Comparison of ENCODE assay signal across 23 cellular contexts in genomic region chr20:46268662-46269061, GRCh38. TPM values are rescaled to one million over a fixed set of nuclear protein-coding genes. Genes with fewer than 3 reads are reported as not detected.
DNase-seq lines count a peak whose midpoint lies in the region; ATAC-seq, FAIRE-seq and TF ChIP-seq lines count a peak whose summit lies in the region.
"Had no signal": no experiment of that assay in that cellular context is flagged by ENCODE, and none has a peak within 500 bp of the region (broad histone marks: within the 10 kb centered on the region; RNA-seq: fewer than 3 reads in every experiment).

No MANE protein-coding gene starts in this region.

- no peaks in the 10 kb centered on the region for H3K79me1 ChIP-seq in H1 (ENCODE audit: low read depth, low read length)

- H3K27me3 ChIP-seq in WERI-Rb-1 (ENCODE audit: insufficient read depth, low read depth, severe bottlenecking) (no peaks in the 10 kb centered on the region), H1 (replicated peaks in 1 of 4; ENCODE audit: control insufficient read depth in 3 of 4, extremely low read depth in 1 of 4, insufficient read depth in 3 of 4, low read length in 3 of 4) (no peaks in the 10 kb centered on the region; a peak in 1 of 7 replicates), neural progenitor cell (no peaks in the 10 kb centered on the region)

- H3K4me1 Mint-ChIP-seq in neural progenitor cell: peaks cover 17% of the 10 kb centered on the region

- H3K9me3 ChIP-seq in A549 (no peaks in the 10 kb centered on the region; the same call in 2 of the 3 replicates), WERI-Rb-1 (ENCODE audit: severe bottlenecking) (peaks cover 8% of the 10 kb centered on the region), H1 (ENCODE audit: insufficient read depth in 2 of 2, low read depth in 1 of 2, low read length in 1 of 2) (no peaks in the 10 kb centered on the region), neural progenitor cell (ENCODE audit: low read depth) (no peaks in the 10 kb centered on the region)

- TF ChIP-seq CTCF in A549 (IDR thresholded peaks at IDR 0.05): no peak
- TF ChIP-seq CTCF in WERI-Rb-1 (IDR thresholded peaks at IDR 0.05; ENCODE audit: low read depth, low read length): no peak
- no peak for TF ChIP-seq CTCF in H1 (IDR thresholded peaks at IDR 0.05; ENCODE audit: control extremely low read depth in 1 of 3, insufficient read depth in 1 of 3, low read depth in 1 of 3, low read length in 3 of 3)
- TF ChIP-seq CTCF in neural progenitor cell (IDR thresholded peaks at IDR 0.05): no peak

- ATAC-seq in A549: no peak
- ATAC-seq in HG03159 (IDR thresholded peaks at IDR 0.05; ENCODE audit: unreplicated experiment): no peak
- ATAC-seq in HG02840 (IDR thresholded peaks at IDR 0.05; ENCODE audit: low FRiP score, unreplicated experiment): no peak
- ATAC-seq: HCT116 had no signal

- peaks cover 11% of the 10 kb centered on the region for H3F3A ChIP-seq in neural progenitor cell (ENCODE audit: low read depth)

- H4K91ac ChIP-seq in H1 (replicated peaks; ENCODE audit: insufficient read length, low read length): no peak overlapping the region

- H2BK15ac ChIP-seq in H1 (ENCODE audit: low read length): no peak overlapping the region

- H3K27ac Mint-ChIP-seq in neural progenitor cell: no peak overlapping the region
- H3K27ac Mint-ChIP-seq: CD4-positive, alpha-beta T cell; GM23338; HFFc6 had no signal

- no peak for DNase-seq in A549 (ENCODE audit: low read depth in 1 of 2, low spot score in 1 of 2)
- no peak for DNase-seq in WERI-Rb-1
- no peak for DNase-seq in H1 (ENCODE audit: low read depth in 1 of 2, low spot score in 2 of 2)
- no peak for DNase-seq in neural progenitor cell (ENCODE audit: low spot score)
- DNase-seq in NCI-H526 (lab: John Stamatoyannopoulos, UW): no peak
- DNase-seq: AML-193; CD4-positive, alpha-beta T cell; DMS153; DMS79; GDM1; HFFc6; IMR-90; KBM-7 had no signal

- H3K36me3 Mint-ChIP-seq in neural progenitor cell: no peaks in the 10 kb centered on the region

- no peak overlapping the region for H3K27ac ChIP-seq in A549
- peak overlapping the region; percentile 92 for H3K27ac ChIP-seq in WERI-Rb-1
- no peak overlapping the region for H3K27ac ChIP-seq in H1 (ENCODE audit: low read depth, low read length)
- H3K27ac ChIP-seq in neural progenitor cell: no peak overlapping the region
- H3K27ac ChIP-seq: C4-2B had no signal

- peaks cover 18% of the 10 kb centered on the region for H3K27me3 Mint-ChIP-seq in neural progenitor cell (ENCODE audit: insufficient read depth, low read depth)

- H2BK5ac ChIP-seq in H1 (ENCODE audit: low read depth, low read length): no peak overlapping the region

- POLR2A ChIA-PET in A549 (lab: Yijun Ruan, JAX) (no interaction called here), H1 (lab: Charles Lee; ENCODE audit: partially characterized antibody) (no interaction called here)

- H2AFZ ChIP-seq in H1 (ENCODE audit: low read length): no peak overlapping the region
- no peak overlapping the region for H2AFZ ChIP-seq in neural progenitor cell (replicated peaks)
- H2AFZ ChIP-seq: GM23338 had no signal

- TF ChIP-seq EP300 in A549 (IDR thresholded peaks at IDR 0.05) (no peak), H1 (IDR thresholded peaks at IDR 0.05; ENCODE audit: borderline replicate concordance in 1 of 2, low read depth in 2 of 2, low read length in 2 of 2) (no peak)

- H4K20me1 ChIP-seq in H1 (replicated peaks in 1 of 2; ENCODE audit: control insufficient read depth in 1 of 2, insufficient read depth in 2 of 2, low read length in 2 of 2) (peaks cover 0 to 2% of the 10 kb centered on the region in 2 experiments), neural progenitor cell (ENCODE audit: low read depth) (peaks cover 7% of the 10 kb centered on the region)

- no peak overlapping the region for H4K5ac ChIP-seq in H1 (ENCODE audit: insufficient read length, low read depth, low read length)

- H3K14ac ChIP-seq in H1 (ENCODE audit: insufficient read length): no peak overlapping the region

- no peak overlapping the region for H2AK5ac ChIP-seq in H1 (ENCODE audit: low read depth, low read length)

- H3K23me2 ChIP-seq in H1 (ENCODE audit: low read depth, low read length): no peaks in the 10 kb centered on the region; the same call in 1 of the 2 replicates

- H3K9me3 Mint-ChIP-seq in neural progenitor cell: peaks cover 3% of the 10 kb centered on the region
- H3K9me3 Mint-ChIP-seq: GM23338, HFFc6 had no signal

- no peak overlapping the region for H2BK12ac ChIP-seq in H1 (ENCODE audit: low read depth, low read length)

- H4K8ac ChIP-seq in H1 (ENCODE audit: extremely low read depth, insufficient read depth, low read length): no peak overlapping the region

- H3K18ac ChIP-seq in H1 (ENCODE audit: extremely low read depth, low read length): no peak overlapping the region

- no peak overlapping the region for H2BK20ac ChIP-seq in H1 (ENCODE audit: low read length)

- H3K56ac ChIP-seq in H1 (replicated peaks; ENCODE audit: insufficient read length, low read depth, low read length): no peak overlapping the region

- 44% methylated on average over 3 of the region's 3 CpGs for WGBS in A549 (ENCODE audit: missing lambda C conversion rate)
- 77% methylated on average over 2 of the region's 3 CpGs; no CpG with 5 or more reads in 1 of the 2 experiments for WGBS in H1 (ENCODE audit: extremely low coverage in 1 of 2, insufficient coverage in 1 of 2, insufficient read length in 1 of 2, insufficient replicate concordance in 2 of 2, low coverage in 1 of 2, low lambda C conversion rate in 2 of 2, missing lambda C conversion rate in 1 of 2), 2 experiments

- FAIRE-seq in A549 (lab: Jason Lieb, UNC) (no peak), H1 (lab: Jason Lieb, UNC) (no peak)
- FAIRE-seq: GM12892, GM18507 had no signal

- H3K4me3 ChIP-seq in A549 (no peak overlapping the region), WERI-Rb-1 (ENCODE audit: low read depth, low read length) (no peak overlapping the region), H1 (ENCODE audit: extremely low read depth in 1 of 4, insufficient read depth in 2 of 4, low read depth in 3 of 4, low read length in 4 of 4) (no peak overlapping the region), neural progenitor cell (no peak overlapping the region)
- H3K4me3 ChIP-seq: GM23338 had no signal

- H3K36me3 ChIP-seq in WERI-Rb-1 (no peaks in the 10 kb centered on the region), H1 (ENCODE audit: control insufficient read depth in 2 of 4, insufficient read depth in 4 of 4, low read length in 3 of 4) (no peaks in the 10 kb centered on the region), neural progenitor cell (no peaks in the 10 kb centered on the region)

- H3K23ac ChIP-seq in H1 (ENCODE audit: insufficient read length): no peak overlapping the region

- H3K9ac ChIP-seq in H1 (replicated peaks in 1 of 4; ENCODE audit: extremely low read depth in 1 of 4, low read depth in 3 of 4, low read length in 3 of 4): no peak overlapping the region
- no peak overlapping the region for H3K9ac ChIP-seq in neural progenitor cell

- TF ChIP-seq RAD21 in A549 (conservative IDR thresholded peaks at IDR 0.05 in 1 of 2, IDR thresholded peaks at IDR 0.05 in 1 of 2): no peak
- TF ChIP-seq RAD21 in H1 (IDR thresholded peaks at IDR 0.05 in 1 of 2, conservative IDR thresholded peaks at IDR 0.05 in 1 of 2; ENCODE audit: low read depth in 2 of 2, low read length in 2 of 2): no peak

- H3K4me2 ChIP-seq in A549 (no peak overlapping the region), H1 (ENCODE audit: insufficient read depth in 1 of 2, low read depth in 2 of 2, low read length in 2 of 2) (no peak overlapping the region), neural progenitor cell (peak overlapping the region; percentile 9)
- H3K4me2 ChIP-seq: GM23338 had no signal

- H3K4me1 ChIP-seq in A549 (no peaks in the 10 kb centered on the region), H1 (replicated peaks in 1 of 4; ENCODE audit: control insufficient read depth in 3 of 4, insufficient read depth in 4 of 4, low read length in 3 of 4) (peaks cover 0 to 8% (median 3%) of the 10 kb centered on the region in 4 experiments; a peak in 5 of 7 replicates), neural progenitor cell (peaks cover 17% of the 10 kb centered on the region)

- no peaks in the 10 kb centered on the region for H3K79me2 ChIP-seq in H1 (ENCODE audit: control insufficient read depth in 1 of 2, insufficient read depth in 2 of 2, low read length in 2 of 2)
- no peaks in the 10 kb centered on the region for H3K79me2 ChIP-seq in neural progenitor cell (ENCODE audit: low read depth)

- H3K4me3 Mint-ChIP-seq in neural progenitor cell: peak overlapping the region; percentile 5
- H3K4me3 Mint-ChIP-seq: CD4-positive, alpha-beta T cell; GM23338; HFFc6 had no signal

- TF ChIP-seq POLR2A in A549 (IDR thresholded peaks at IDR 0.05; ENCODE audit: low read length) (no peak), H1 (IDR thresholded peaks at IDR 0.05; ENCODE audit: control extremely low read depth in 1 of 2, low read depth in 2 of 2, low read length in 2 of 2) (no peak)

- CTCF ChIA-PET in A549 (lab: Yijun Ruan, JAX): interaction anchor here (1.6 kb wide), 1 partner anchor 38 kb away, joined by 4 read pairs; no protein-coding TSS in a partner anchor
- CTCF ChIA-PET in H1 (lab: Charles Lee; ENCODE audit: partially characterized antibody): interaction anchor here (1.5 to 2.2 kb wide), 3 partner anchors 15 to 154 kb away, joined by 4 to 8 read pairs (median 6); no protein-coding TSS in a partner anchor

- no peak overlapping the region for H3K4ac ChIP-seq in H1 (replicated peaks; ENCODE audit: insufficient read length, low read depth, low read length)

- H2BK120ac ChIP-seq in H1 (replicated peaks; ENCODE audit: low read depth, low read length): no peak overlapping the region

TF ChIP-seq in H1, 55 proteins besides CTCF, POLR2A, EP300 and RAD21 (continues in another document):
- TF ChIP-seq JUN (IDR thresholded peaks at IDR 0.05; ENCODE audit: low read depth, low read length) (no peak), KDM1A (IDR thresholded peaks at IDR 0.05; ENCODE audit: borderline replicate concordance, low read length) (peak; percentile 79; the same call in 1 of the 2 replicates)

RNA-seq across cellular contexts. Expression of gene CDH22, which starts 39.6 kb away (rescaled TPM):
- polyA plus RNA-seq in A549 (2011; rRNA removed) (not detected in 2 replicates), A549 (2017; fragmentation: RNase III; extraction: RNeasy Plus Mini Kit Qiagen cat#74134 plus additional on column Dnase treatment) (0.03 TPM in 1 of 3 replicates, not detected in the others), H1 (2011; rRNA removed) (0.31 and 0.35 TPM in 2 replicates)
- 0.01 TPM in 1 of 2 replicates, not detected in the other for polyA plus RNA-seq in A549 (2012; cell fraction: cytosol; rRNA removed)
- polyA plus RNA-seq in A549 (2012; cell fraction: nucleus; rRNA removed): 0.01 and 0.04 TPM in 2 replicates
- not detected in 2 replicates for polyA minus RNA-seq in A549 (2011; rRNA and poly(A)+ RNA removed)
- total RNA-seq in H1 (2021; fragmentation: NEBNext Ultra II Directional; extraction: Animal tissue kit (Norgen Biotek cat#: 25700)): 0.39 and 0.46 TPM in 2 replicates
- 0.21 TPM for polyA plus RNA-seq in H1 (2011; cell fraction: cytosol; rRNA removed)
- polyA plus RNA-seq in H1 (2011; cell fraction: nucleus; rRNA removed): 0.48 TPM
- 0.16 to 0.66 TPM (median 0.48 TPM) in 3 of 4 replicates, not detected in the other for polyA plus RNA-seq in H1 (2012, experiment 1 of 2)
- 0.14 TPM for polyA plus RNA-seq in H1 (2012, experiment 2 of 2)
- polyA plus RNA-seq in H1 (2013, experiment 1 of 2): 0.12 TPM
- 0.15 TPM for polyA plus RNA-seq in H1 (2013, experiment 2 of 2)
- polyA minus RNA-seq in H1 (2011; rRNA and poly(A)+ RNA removed): 0.16 and 0.34 TPM in 2 replicates
- not detected for polyA minus RNA-seq in H1 (2011; cell fraction: cytosol; rRNA and poly(A)+ RNA removed)
- polyA minus RNA-seq in H1 (2011; cell fraction: nucleus; rRNA and poly(A)+ RNA removed): 0.70 TPM
- 0.13 and 0.28 TPM in 2 replicates for total RNA-seq in neural progenitor cell (ENCODE audit: low replicate concordance)
- total RNA-seq: A172; CD4-positive, alpha-beta T cell; HFFc6; HT-29; IMR-90 had no signal
- polyA plus RNA-seq: BJ, IMR-90 had no signal

Comparison
In these comparisons a context has a peak if more than half of its experiments do, and no peak if none do; other contexts are left out.
1. Of the 18 proteins assayed by ChIP-seq in both H1 and A549: peak only in H1: KDM1A; only in A549: none; in both: none; in neither: 17.